1 cellular context compared by ENCODE assay signal in genomic region chr22:40346178-40347064, GRCh38.
TF ChIP-seq lines count a peak whose summit lies in the region.

Gene ADSL (plus strand): TSS chr22:40346500. CDS start chr22:40346559, 59 bp downstream.

TF ChIP-seq in K562, 482 proteins besides CTCF, POLR2A, EP300 and RAD21 (continued from another document and continues in another):
- TF ChIP-seq CHAMP1 (IDR thresholded peaks at IDR 0.05) (no peak), ERF (CRISPR knock-in tag; IDR thresholded peaks at IDR 0.05) (0 out of 2 replicates have a peak, but pooled peaks have one; percentile 7), RREB1 (CRISPR knock-in tag; IDR thresholded peaks at IDR 0.05) (0 out of 2 replicates have a peak, but pooled peaks have one; percentile 12), USF1 (CRISPR knock-in tag; IDR thresholded peaks at IDR 0.05) (peak; percentile 86), CBFB (CRISPR knock-in tag; IDR thresholded peaks at IDR 0.05) (0 out of 2 replicates have a peak, but pooled peaks have one; percentile 26), MGA (IDR thresholded peaks at IDR 0.05) (peak; percentile 74), THRB (CRISPR knock-in tag; conservative IDR thresholded peaks at IDR 0.05) (no peak), KDM1A (IDR thresholded peaks at IDR 0.05) (no peak), ZNF512 (tag; IDR thresholded peaks at IDR 0.05) (no peak), PTBP1 (IDR thresholded peaks at IDR 0.05; ENCODE audit: low read depth, low read length) (no peak), MAX (CRISPR knock-in tag; IDR thresholded peaks at IDR 0.05) (peak; percentile 87), ELF1 (tag; IDR thresholded peaks at IDR 0.05) (peak; percentile 69; the same call in 1 of the 2 replicates), ZNF143 (CRISPR knock-in tag; IDR thresholded peaks at IDR 0.05) (peak; percentile 26; the same call in 1 of the 2 replicates), PHF20 (IDR thresholded peaks at IDR 0.05; ENCODE audit: partially characterized antibody) (peak; percentile 69), DEAF1 (CRISPR knock-in tag; IDR thresholded peaks at IDR 0.05) (no peak), CXXC5 (CRISPR knock-in tag; IDR thresholded peaks at IDR 0.05) (peak; percentile 80), L3MBTL2 (IDR thresholded peaks at IDR 0.05) (peak; percentile 88), SIX5 (IDR thresholded peaks at IDR 0.05; ENCODE audit: borderline replicate concordance in 1 of 2, insufficient read depth in 1 of 2, low read depth in 1 of 2, low read length in 2 of 2) (no peak), RBFOX2 (IDR thresholded peaks at IDR 0.05; ENCODE audit: low read depth, low read length) (peak; percentile 96), SNAPC5 (CRISPR knock-in tag; IDR thresholded peaks at IDR 0.05) (no peak), KDM5B (IDR thresholded peaks at IDR 0.05; ENCODE audit: insufficient replicate concordance, low read depth, low read length) (peak; percentile 96), ILK (tag; IDR thresholded peaks at IDR 0.05; ENCODE audit: borderline replicate concordance, low read depth) (no peak), SUPT5H (IDR thresholded peaks at IDR 0.05) (peak; percentile 94), JUND (IDR thresholded peaks at IDR 0.05; ENCODE audit: borderline replicate concordance, low read depth, low read length) (peak; percentile 49; the same call in 1 of the 2 replicates), JUND (tag; IDR thresholded peaks at IDR 0.05; ENCODE audit: borderline replicate concordance, low read depth, low read length) (no peak; the same call in 2 of the 3 replicates)
